Comparison of ENCODE assay signal across 9 cellular contexts in the genomic region with DNA sequence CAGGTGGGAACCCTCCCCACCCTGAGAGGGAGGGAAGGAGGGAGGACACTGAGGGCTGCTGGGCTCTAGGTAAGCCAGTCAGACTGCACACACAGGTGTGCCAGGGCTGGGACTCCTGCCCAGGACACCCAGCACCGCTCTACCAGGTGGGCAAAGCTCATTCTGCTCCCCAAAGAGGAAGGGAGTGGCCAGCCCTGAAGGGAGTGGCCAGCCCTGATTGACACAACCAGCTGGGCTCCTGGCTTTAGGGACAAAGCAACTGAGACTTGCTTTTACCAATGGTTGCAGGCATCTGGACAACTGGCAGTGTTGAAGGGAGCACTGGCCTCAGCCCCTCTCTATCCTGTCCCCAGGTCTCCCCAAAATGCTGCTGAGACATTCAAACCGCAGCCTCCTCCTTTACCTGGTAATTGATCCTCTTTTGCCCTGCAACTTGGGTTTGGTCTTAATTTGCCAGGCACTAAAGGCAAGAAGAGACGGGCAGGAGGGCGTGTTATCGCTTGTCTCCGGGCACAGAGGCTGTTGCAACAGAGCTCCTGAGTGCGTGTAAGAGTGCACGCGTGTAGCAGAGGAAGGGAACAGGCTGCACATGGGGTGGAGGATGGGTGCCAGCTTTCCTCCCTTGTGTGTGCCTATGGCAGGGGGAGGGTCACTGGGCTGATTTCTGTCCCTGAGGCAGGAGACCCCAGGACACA. TPM values are rescaled to one million over a fixed set of nuclear protein-coding genes. Genes with fewer than 3 reads are reported as not detected.
DNase-seq lines count a peak whose midpoint lies in the region; ATAC-seq lines count a peak whose summit lies in the region.
"Had no signal": no experiment of that assay in that cellular context is flagged by ENCODE, and none has a peak within 500 bp of the region (broad histone marks: within the 10 kb centered on the region; RNA-seq: fewer than 3 reads in every experiment).

No MANE protein-coding gene starts in this region.

- no peak overlapping the region for H3K4me2 ChIP-seq in trophoblast cell (ENCODE audit: low read length)

- no peak overlapping the region for H4K91ac ChIP-seq in trophoblast cell (ENCODE audit: low read depth, low read length)

- no peak for ATAC-seq in HG02678 (IDR thresholded peaks at IDR 0.05; ENCODE audit: unreplicated experiment)

- H3K27me3 ChIP-seq in duodenal mucosa (ENCODE audit: control insufficient read depth in 1 of 2, insufficient read depth in 2 of 2, low read length in 2 of 2) (no peaks in the 10 kb centered on the region), trophoblast cell (ENCODE audit: insufficient read depth, low read length) (no peaks in the 10 kb centered on the region)

- H3K79me1 ChIP-seq in trophoblast cell (ENCODE audit: low read length) = peaks cover 2% of the 10 kb centered on the region

- peaks cover 76 to 84% of the 10 kb centered on the region in 2 donors for H3K4me1 ChIP-seq in duodenal mucosa (ENCODE audit: control insufficient read depth in 1 of 2, insufficient read depth in 2 of 2, low read length in 2 of 2)
- peaks cover 8 to 11% of the 10 kb centered on the region in 2 experiments for H3K4me1 ChIP-seq in trophoblast cell (ENCODE audit: control insufficient read depth in 1 of 2, insufficient read depth in 2 of 2, low read length in 2 of 2)

- H3K27ac ChIP-seq in duodenal mucosa (ENCODE audit: low read depth, low read length) (peak overlapping the region; percentile 77), trophoblast cell (ENCODE audit: low read depth, low read length) (no peak overlapping the region)

- H3K9me3 ChIP-seq in duodenal mucosa (ENCODE audit: control insufficient read depth in 1 of 2, low read length in 2 of 2) (no peaks in the 10 kb centered on the region), trophoblast cell (ENCODE audit: insufficient read depth, low read depth, low read length) (no peaks in the 10 kb centered on the region)

- H4K8ac ChIP-seq in trophoblast cell (ENCODE audit: low read depth, low read length) = no peak overlapping the region

- H3K23ac ChIP-seq in trophoblast cell (ENCODE audit: low read length) = no peak overlapping the region

- peak overlapping the region; percentile 55 for H2AK5ac ChIP-seq in trophoblast cell (ENCODE audit: low read length)

- DNase-seq in HPDE6-E6E7 (ENCODE audit: extremely low spot score) = peak; percentile 86
- DNase-seq in NCI-H2171 (lab: John Stamatoyannopoulos, UW) = peak; percentile 48
- DNase-seq in trophoblast cell = peak in 1 of 2 donors; percentile 23
- no peak for DNase-seq in effector CD8-positive, alpha-beta T cell (lab: John Stamatoyannopoulos, UW)
- DNase-seq in iPS-NIHi11 (ENCODE audit: low spot score) = no peak
- DNase-seq in NCI-H2081 treated with DMSO at 0.1 percent for 48 hours (lab: John Stamatoyannopoulos, UW) = no peak
- DNase-seq: midbrain had no signal

- H3K18ac ChIP-seq in trophoblast cell (ENCODE audit: low read length) = no peak overlapping the region

- H2BK12ac ChIP-seq in trophoblast cell (ENCODE audit: low read length) = peak overlapping the region; percentile 15

- H4K12ac ChIP-seq in trophoblast cell (ENCODE audit: low read depth, low read length) = no peak overlapping the region

- no peaks in the 10 kb centered on the region for H3K79me2 ChIP-seq in trophoblast cell (ENCODE audit: control insufficient read depth, insufficient read depth, low read length, poor library complexity)

- no peak overlapping the region for H3K4ac ChIP-seq in trophoblast cell (ENCODE audit: low read depth, low read length)

- H3K9ac ChIP-seq in duodenal mucosa (ENCODE audit: low read depth in 1 of 2, low read length in 2 of 2) (peak overlapping the region; percentile 87 to 90), trophoblast cell (ENCODE audit: low read length) (no peak overlapping the region)

- no peak overlapping the region for H2BK5ac ChIP-seq in trophoblast cell (ENCODE audit: low read depth, low read length, poor library complexity)

- H3K4me3 ChIP-seq in duodenal mucosa (ENCODE audit: low read depth in 1 of 2, low read length in 2 of 2) (peak overlapping the region; percentile 38 to 53), trophoblast cell (ENCODE audit: low read depth, low read length) (no peak overlapping the region)

- no peak overlapping the region for H3K14ac ChIP-seq in trophoblast cell (ENCODE audit: low read length)

- no peaks in the 10 kb centered on the region for H3K36me3 ChIP-seq in duodenal mucosa (ENCODE audit: control insufficient read depth in 1 of 2, insufficient read depth in 2 of 2, low read length in 2 of 2)
- no peaks in the 10 kb centered on the region for H3K36me3 ChIP-seq in trophoblast cell (ENCODE audit: control insufficient read depth in 1 of 2, insufficient read depth in 2 of 2, low read length in 2 of 2)

- WGBS in trophoblast cell (ENCODE audit: extremely low coverage, insufficient coverage, insufficient read length) = no CpG with 5 or more reads among the region's 9 CpGs

- no peak overlapping the region for H2BK120ac ChIP-seq in trophoblast cell (ENCODE audit: insufficient read depth, low read length, poor library complexity)

- no peak overlapping the region for H2AFZ ChIP-seq in trophoblast cell (ENCODE audit: insufficient read depth, low read length, poor library complexity)

RNA-seq across cellular contexts. Expression of a gene that starts 14.5 kb away (rescaled TPM):
- polyA plus RNA-seq in trophoblast cell (2013) = 25.9 and 27.5 TPM in 2 replicates

Comparison
In these comparisons a context has a peak if more than half of its experiments do, and no peak if none do; other contexts are left out.
1. DNase-seq: peak in HPDE6-E6E7 (single experiment) and NCI-H2171 (single experiment); none in effector CD8-positive, alpha-beta T cell (single experiment), iPS-NIHi11 (single experiment) and NCI-H2081 treated with DMSO at 0.1 percent for 48 hours (single experiment).